ENCODE assay signal across 2 cellular contexts in the genomic region with DNA sequence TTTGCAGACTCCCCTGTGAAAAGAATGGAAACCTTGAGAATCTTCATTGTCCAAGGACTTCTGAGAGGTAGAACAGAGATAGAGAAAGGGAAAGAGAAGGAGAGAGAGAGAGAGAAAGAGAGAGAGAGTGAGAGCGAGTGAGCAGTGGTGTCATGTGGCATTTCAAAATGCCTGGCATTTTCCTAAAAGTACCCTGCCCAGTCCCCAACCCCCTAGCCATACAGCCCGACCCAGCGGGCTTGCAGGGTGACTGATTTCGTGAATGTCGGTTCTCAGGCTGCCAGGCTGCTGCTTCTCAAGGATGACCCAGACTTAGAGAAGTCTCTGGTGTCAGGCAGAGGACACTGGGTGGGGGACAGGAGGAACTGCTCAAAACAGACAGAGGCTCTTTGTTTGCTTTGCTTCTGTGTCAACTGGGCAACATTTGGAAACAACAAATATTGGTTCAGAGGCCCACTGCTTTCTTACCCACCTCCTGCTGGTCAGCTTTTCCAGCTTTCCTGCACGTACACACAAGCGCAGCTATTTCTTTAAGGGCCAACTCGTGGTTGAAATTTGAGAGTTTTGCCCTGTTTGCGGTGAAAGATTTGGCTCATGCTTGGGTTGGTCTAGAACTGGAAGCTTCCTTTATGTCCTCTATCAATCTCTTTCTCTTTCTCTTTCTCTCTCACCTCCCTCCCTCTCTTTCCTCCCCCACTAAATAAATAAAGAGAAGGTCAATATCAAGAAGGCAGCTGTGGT.
TF ChIP-seq lines count a peak whose summit lies in the region.

No MANE protein-coding gene starts in this region.

TF ChIP-seq in WTC11, 78 proteins besides CTCF, POLR2A, EP300 and RAD21 (continued from another document):
- TF ChIP-seq, protein P1, sequence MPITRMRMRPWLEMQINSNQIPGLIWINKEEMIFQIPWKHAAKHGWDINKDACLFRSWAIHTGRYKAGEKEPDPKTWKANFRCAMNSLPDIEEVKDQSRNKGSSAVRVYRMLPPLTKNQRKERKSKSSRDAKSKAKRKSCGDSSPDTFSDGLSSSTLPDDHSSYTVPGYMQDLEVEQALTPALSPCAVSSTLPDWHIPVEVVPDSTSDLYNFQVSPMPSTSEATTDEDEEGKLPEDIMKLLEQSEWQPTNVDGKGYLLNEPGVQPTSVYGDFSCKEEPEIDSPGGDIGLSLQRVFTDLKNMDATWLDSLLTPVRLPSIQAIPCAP (CRISPR knock-in tag; IDR thresholded peaks at IDR 0.05): no peak
- TF ChIP-seq IRF2 (CRISPR knock-in tag; IDR thresholded peaks at IDR 0.05; ENCODE audit: borderline replicate concordance, low read depth): no peak
- TF ChIP-seq FOXP1 (CRISPR knock-in tag; IDR thresholded peaks at IDR 0.05; ENCODE audit: borderline replicate concordance): no peak

TF ChIP-seq in HepG2, 621 proteins besides CTCF, POLR2A, EP300 and RAD21 (continued from another document and continues in another):
- TF ChIP-seq, protein P2, sequence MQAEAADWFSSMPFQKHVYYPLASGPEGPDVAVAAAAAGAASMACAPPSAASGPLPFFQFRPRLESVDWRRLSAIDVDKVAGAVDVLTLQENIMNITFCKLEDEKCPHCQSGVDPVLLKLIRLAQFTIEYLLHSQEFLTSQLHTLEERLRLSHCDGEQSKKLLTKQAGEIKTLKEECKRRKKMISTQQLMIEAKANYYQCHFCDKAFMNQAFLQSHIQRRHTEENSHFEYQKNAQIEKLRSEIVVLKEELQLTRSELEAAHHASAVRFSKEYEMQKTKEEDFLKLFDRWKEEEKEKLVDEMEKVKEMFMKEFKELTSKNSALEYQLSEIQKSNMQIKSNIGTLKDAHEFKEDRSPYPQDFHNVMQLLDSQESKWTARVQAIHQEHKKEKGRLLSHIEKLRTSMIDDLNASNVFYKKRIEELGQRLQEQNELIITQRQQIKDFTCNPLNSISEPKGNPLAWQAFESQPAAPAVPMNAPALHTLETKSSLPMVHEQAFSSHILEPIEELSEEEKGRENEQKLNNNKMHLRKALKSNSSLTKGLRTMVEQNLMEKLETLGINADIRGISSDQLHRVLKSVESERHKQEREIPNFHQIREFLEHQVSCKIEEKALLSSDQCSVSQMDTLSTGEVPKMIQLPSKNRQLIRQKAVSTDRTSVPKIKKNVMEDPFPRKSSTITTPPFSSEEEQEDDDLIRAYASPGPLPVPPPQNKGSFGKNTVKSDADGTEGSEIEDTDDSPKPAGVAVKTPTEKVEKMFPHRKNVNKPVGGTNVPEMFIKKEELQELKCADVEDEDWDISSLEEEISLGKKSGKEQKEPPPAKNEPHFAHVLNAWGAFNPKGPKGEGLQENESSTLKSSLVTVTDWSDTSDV (CRISPR knock-in tag; IDR thresholded peaks at IDR 0.05): no peak
- TF ChIP-seq CREB3 (CRISPR knock-in tag; IDR thresholded peaks at IDR 0.05): no peak
- TF ChIP-seq ZSCAN29 (CRISPR knock-in tag; conservative IDR thresholded peaks at IDR 0.05): peak; percentile 77
- no peak for TF ChIP-seq NCOA5 (CRISPR knock-in tag; IDR thresholded peaks at IDR 0.05)
- no peak for TF ChIP-seq ZNF891 (CRISPR knock-in tag; IDR thresholded peaks at IDR 0.05)
- peak; percentile 81 for TF ChIP-seq ZMYM4 (CRISPR knock-in tag; IDR thresholded peaks at IDR 0.05)
- peak; percentile 40 for TF ChIP-seq ZEB1 (IDR thresholded peaks at IDR 0.05; ENCODE audit: insufficient replicate concordance, low read depth)
- TF ChIP-seq, protein P3, sequence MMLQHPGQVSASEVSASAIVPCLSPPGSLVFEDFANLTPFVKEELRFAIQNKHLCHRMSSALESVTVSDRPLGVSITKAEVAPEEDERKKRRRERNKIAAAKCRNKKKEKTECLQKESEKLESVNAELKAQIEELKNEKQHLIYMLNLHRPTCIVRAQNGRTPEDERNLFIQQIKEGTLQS (CRISPR knock-in tag; IDR thresholded peaks at IDR 0.05): peak; percentile 69
- no peak for TF ChIP-seq MYNN (CRISPR knock-in tag; IDR thresholded peaks at IDR 0.05; ENCODE audit: low read depth)
- peak; percentile 36; the same call in 1 of the 2 replicates for TF ChIP-seq ZNF335 (CRISPR knock-in tag; IDR thresholded peaks at IDR 0.05)
- TF ChIP-seq ZNF704 (CRISPR knock-in tag; IDR thresholded peaks at IDR 0.05; ENCODE audit: borderline replicate concordance): no peak
- peak; percentile 93 for TF ChIP-seq SKI (IDR thresholded peaks at IDR 0.05; ENCODE audit: partially characterized antibody)
- TF ChIP-seq GATA4 (IDR thresholded peaks at IDR 0.05; ENCODE audit: borderline replicate concordance, low read depth): peak; percentile 92
- 0 out of 2 replicates have a peak, but pooled peaks have one; percentile 77 for TF ChIP-seq ETV6 (CRISPR knock-in tag; conservative IDR thresholded peaks at IDR 0.05)
- no peak for TF ChIP-seq RBAK (CRISPR knock-in tag; IDR thresholded peaks at IDR 0.05)
- TF ChIP-seq, protein P4, sequence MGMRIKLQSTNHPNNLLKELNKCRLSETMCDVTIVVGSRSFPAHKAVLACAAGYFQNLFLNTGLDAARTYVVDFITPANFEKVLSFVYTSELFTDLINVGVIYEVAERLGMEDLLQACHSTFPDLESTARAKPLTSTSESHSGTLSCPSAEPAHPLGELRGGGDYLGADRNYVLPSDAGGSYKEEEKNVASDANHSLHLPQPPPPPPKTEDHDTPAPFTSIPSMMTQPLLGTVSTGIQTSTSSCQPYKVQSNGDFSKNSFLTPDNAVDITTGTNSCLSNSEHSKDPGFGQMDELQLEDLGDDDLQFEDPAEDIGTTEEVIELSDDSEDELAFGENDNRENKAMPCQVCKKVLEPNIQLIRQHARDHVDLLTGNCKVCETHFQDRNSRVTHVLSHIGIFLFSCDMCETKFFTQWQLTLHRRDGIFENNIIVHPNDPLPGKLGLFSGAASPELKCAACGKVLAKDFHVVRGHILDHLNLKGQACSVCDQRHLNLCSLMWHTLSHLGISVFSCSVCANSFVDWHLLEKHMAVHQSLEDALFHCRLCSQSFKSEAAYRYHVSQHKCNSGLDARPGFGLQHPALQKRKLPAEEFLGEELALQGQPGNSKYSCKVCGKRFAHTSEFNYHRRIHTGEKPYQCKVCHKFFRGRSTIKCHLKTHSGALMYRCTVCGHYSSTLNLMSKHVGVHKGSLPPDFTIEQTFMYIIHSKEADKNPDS (CRISPR knock-in tag; IDR thresholded peaks at IDR 0.05): 0 out of 2 replicates have a peak, but pooled peaks have one; percentile 64
- TF ChIP-seq PAX8 (CRISPR knock-in tag; IDR thresholded peaks at IDR 0.05; ENCODE audit: borderline replicate concordance): no peak
- no peak; the same call in 1 of the 2 replicates for TF ChIP-seq ZNF510 (CRISPR knock-in tag; IDR thresholded peaks at IDR 0.05; ENCODE audit: low read depth)
- 0 out of 2 replicates have a peak, but pooled peaks have one; percentile 37 for TF ChIP-seq RFX3 (CRISPR knock-in tag; IDR thresholded peaks at IDR 0.05)
- TF ChIP-seq KDM5A (IDR thresholded peaks at IDR 0.05; ENCODE audit: borderline replicate concordance, low read length): no peak
- TF ChIP-seq ETV5 (CRISPR knock-in tag; IDR thresholded peaks at IDR 0.05; ENCODE audit: borderline replicate concordance): peak; percentile 92
- no peak for TF ChIP-seq ARHGAP35 (CRISPR knock-in tag; IDR thresholded peaks at IDR 0.05; ENCODE audit: borderline replicate concordance)
- TF ChIP-seq ZBTB38 (CRISPR knock-in tag; IDR thresholded peaks at IDR 0.05): peak; percentile 69
- TF ChIP-seq STAG1 (CRISPR knock-in tag; IDR thresholded peaks at IDR 0.05): peak; percentile 50
- TF ChIP-seq, protein P5, sequence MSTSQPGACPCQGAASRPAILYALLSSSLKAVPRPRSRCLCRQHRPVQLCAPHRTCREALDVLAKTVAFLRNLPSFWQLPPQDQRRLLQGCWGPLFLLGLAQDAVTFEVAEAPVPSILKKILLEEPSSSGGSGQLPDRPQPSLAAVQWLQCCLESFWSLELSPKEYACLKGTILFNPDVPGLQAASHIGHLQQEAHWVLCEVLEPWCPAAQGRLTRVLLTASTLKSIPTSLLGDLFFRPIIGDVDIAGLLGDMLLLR (CRISPR knock-in tag; IDR thresholded peaks at IDR 0.05): no peak
- TF ChIP-seq, protein P6, sequence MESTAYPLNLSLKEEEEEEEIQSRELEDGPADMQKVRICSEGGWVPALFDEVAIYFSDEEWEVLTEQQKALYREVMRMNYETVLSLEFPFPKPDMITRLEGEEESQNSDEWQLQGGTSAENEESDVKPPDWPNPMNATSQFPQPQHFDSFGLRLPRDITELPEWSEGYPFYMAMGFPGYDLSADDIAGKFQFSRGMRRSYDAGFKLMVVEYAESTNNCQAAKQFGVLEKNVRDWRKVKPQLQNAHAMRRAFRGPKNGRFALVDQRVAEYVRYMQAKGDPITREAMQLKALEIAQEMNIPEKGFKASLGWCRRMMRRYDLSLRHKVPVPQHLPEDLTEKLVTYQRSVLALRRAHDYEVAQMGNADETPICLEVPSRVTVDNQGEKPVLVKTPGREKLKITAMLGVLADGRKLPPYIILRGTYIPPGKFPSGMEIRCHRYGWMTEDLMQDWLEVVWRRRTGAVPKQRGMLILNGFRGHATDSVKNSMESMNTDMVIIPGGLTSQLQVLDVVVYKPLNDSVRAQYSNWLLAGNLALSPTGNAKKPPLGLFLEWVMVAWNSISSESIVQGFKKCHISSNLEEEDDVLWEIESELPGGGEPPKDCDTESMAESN (CRISPR knock-in tag; conservative IDR thresholded peaks at IDR 0.05): peak; percentile 87
- 0 out of 2 replicates have a peak, but pooled peaks have one; percentile 30 for TF ChIP-seq KLF9 (CRISPR knock-in tag; IDR thresholded peaks at IDR 0.05; ENCODE audit: low read depth)
- peak; percentile 49 for TF ChIP-seq MAFF (IDR thresholded peaks at IDR 0.05; ENCODE audit: low read depth, low read length)
- TF ChIP-seq ZFY (CRISPR knock-in tag; IDR thresholded peaks at IDR 0.05): 0 out of 2 replicates have a peak, but pooled peaks have one; percentile 41
- TF ChIP-seq ATF7-NPFF (CRISPR knock-in tag; IDR thresholded peaks at IDR 0.05; ENCODE audit: low read depth): peak; percentile 81; the same call in 1 of the 2 replicates
- TF ChIP-seq NFYB (CRISPR knock-in tag; IDR thresholded peaks at IDR 0.05): no peak
- peak; percentile 88 for TF ChIP-seq ZNF670 (CRISPR knock-in tag; IDR thresholded peaks at IDR 0.05; ENCODE audit: borderline replicate concordance)
- TF ChIP-seq THAP11 (CRISPR knock-in tag; IDR thresholded peaks at IDR 0.05): peak; percentile 77
- TF ChIP-seq THAP7 (CRISPR knock-in tag; IDR thresholded peaks at IDR 0.05): 0 out of 2 replicates have a peak, but pooled peaks have one; percentile 40
- TF ChIP-seq HDAC6 (IDR thresholded peaks at IDR 0.05; ENCODE audit: low read depth, low read length): no peak
- peak; percentile 98 for TF ChIP-seq SALL1 (CRISPR knock-in tag; IDR thresholded peaks at IDR 0.05)
- TF ChIP-seq ZBED4 (CRISPR knock-in tag; IDR thresholded peaks at IDR 0.05; ENCODE audit: borderline replicate concordance): peak; percentile 63; the same call in 1 of the 2 replicates
- TF ChIP-seq SP140L (CRISPR knock-in tag; IDR thresholded peaks at IDR 0.05; ENCODE audit: borderline replicate concordance): peak; percentile 28; the same call in 1 of the 2 replicates
- TF ChIP-seq, protein P7, sequence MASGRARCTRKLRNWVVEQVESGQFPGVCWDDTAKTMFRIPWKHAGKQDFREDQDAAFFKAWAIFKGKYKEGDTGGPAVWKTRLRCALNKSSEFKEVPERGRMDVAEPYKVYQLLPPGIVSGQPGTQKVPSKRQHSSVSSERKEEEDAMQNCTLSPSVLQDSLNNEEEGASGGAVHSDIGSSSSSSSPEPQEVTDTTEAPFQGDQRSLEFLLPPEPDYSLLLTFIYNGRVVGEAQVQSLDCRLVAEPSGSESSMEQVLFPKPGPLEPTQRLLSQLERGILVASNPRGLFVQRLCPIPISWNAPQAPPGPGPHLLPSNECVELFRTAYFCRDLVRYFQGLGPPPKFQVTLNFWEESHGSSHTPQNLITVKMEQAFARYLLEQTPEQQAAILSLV (CRISPR knock-in tag; IDR thresholded peaks at IDR 0.05; ENCODE audit: borderline replicate concordance): peak; percentile 76
- TF ChIP-seq ZNF7 (CRISPR knock-in tag; IDR thresholded peaks at IDR 0.05): no peak
- peak; percentile 96 for TF ChIP-seq SIX4 (CRISPR knock-in tag; IDR thresholded peaks at IDR 0.05)
